9 cellular contexts compared by ENCODE assay signal in the genomic region with DNA sequence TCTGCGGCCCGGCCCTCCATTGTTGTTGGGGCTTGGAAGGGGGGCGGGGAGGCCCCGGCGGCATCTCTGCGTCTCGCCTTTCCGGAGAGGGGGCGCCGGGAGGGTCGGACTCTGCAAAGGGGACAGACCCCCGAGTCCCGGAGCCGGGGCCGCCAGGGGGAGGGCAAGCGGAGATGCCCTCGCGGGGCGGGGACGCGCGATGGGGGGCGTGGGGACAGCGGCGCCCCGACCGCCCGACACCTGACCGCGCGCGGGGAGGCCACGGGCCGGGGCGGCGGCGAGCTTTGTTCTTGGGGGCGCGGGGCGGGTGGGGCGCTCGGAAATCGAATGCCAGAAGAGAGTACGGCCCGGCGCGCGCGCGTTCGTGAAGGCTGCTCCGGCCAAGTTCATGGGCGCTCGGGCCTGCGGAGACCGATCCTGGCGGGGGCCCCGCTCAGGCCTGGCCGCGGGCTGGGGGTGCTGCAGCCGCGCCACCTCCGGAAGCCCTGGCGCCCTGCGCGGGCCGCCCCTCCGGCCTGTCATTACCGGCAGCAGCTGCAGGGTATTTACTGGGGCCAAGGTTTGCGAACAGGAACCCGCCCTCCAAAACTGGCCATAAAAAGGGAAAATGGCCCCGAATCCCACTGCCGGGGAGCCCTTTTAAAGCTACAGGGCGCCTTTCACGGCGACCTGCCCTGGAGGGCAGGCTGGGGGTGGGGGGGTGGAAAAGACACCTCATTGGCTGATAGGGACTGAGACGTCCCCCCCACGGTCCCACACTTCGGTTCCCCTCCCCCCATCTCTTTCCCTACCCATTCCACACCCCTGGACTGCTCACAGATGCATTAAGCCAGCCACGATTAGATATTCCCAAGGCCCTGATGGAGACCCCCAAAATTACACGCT. TPM values are rescaled to one million over a fixed set of nuclear protein-coding genes. Genes with fewer than 3 reads are reported as not detected.
DNase-seq lines count a peak whose midpoint lies in the region; ATAC-seq and TF ChIP-seq lines count a peak whose summit lies in the region.
"Had no signal": no experiment of that assay in that cellular context is flagged by ENCODE, and none has a peak within 500 bp of the region (broad histone marks: within the 10 kb centered on the region; RNA-seq: fewer than 3 reads in every experiment).

No MANE protein-coding gene starts in this region.

- no TSS peak for BruUV-seq in Caco-2 (replicated peaks; lab: Mats Ljungman, UMichigan)

- no peaks in the 10 kb centered on the region for H3K9me3 Mint-ChIP-seq in Caco-2 (ENCODE audit: unreplicated experiment)
- H3K9me3 Mint-ChIP-seq in central memory CD8-positive, alpha-beta T cell: no peaks in the 10 kb centered on the region

- peak overlapping the region; percentile 78 for H3K4me3 Mint-ChIP-seq in Caco-2 (ENCODE audit: unreplicated experiment)
- peak overlapping the region; percentile 70 for H3K4me3 Mint-ChIP-seq in central memory CD8-positive, alpha-beta T cell

- intact Hi-C loops in Caco-2 (cut with micrococcal nuclease; ENCODE audit: unreplicated experiment): no loop called here

- no peak for TF ChIP-seq CTCF in Caco-2 (IDR thresholded peaks at IDR 0.05; ENCODE audit: insufficient read depth in 1 of 2, low read depth in 1 of 2, low read length in 1 of 2, severe bottlenecking in 1 of 2, unreplicated experiment in 1 of 2)

- H3K4me1 Mint-ChIP-seq in Caco-2 (ENCODE audit: low read depth, unreplicated experiment): peaks cover 15% of the 10 kb centered on the region
- H3K4me1 Mint-ChIP-seq in central memory CD8-positive, alpha-beta T cell: peaks cover 47% of the 10 kb centered on the region

- ATAC-seq in central memory CD8-positive, alpha-beta T cell (replicated peaks; ENCODE audit: extremely low read depth, poor library complexity, severe bottlenecking): no peak
- no peak for ATAC-seq in HG03520 (IDR thresholded peaks at IDR 0.05; ENCODE audit: unreplicated experiment)
- no peak for ATAC-seq in GM19395 (IDR thresholded peaks at IDR 0.05; ENCODE audit: unreplicated experiment)
- no peak for ATAC-seq in HG03354 (IDR thresholded peaks at IDR 0.05; ENCODE audit: poor library complexity, severe bottlenecking, unreplicated experiment)

- POLR2A ChIA-PET in Caco-2 (lab: Charles Lee): interaction anchor here (0.6 to 0.7 kb wide), 3 partner anchors 53 to 159 kb away, joined by 3 to 8 read pairs (median 3); no protein-coding TSS in a partner anchor

- H3K9me3 ChIP-seq in Caco-2 (no peaks in the 10 kb centered on the region), mucosa of rectum (ENCODE audit: control insufficient read depth in 2 of 2, low read length in 2 of 2) (no peaks in the 10 kb centered on the region)

- H3K4me3 ChIP-seq in Caco-2 (ENCODE audit: low read depth, low read length) (peak overlapping the region; percentile 60), mucosa of rectum (ENCODE audit: low read length in 2 of 2) (peak overlapping the region; percentile 62)
- H3K4me3 ChIP-seq in Jurkat, Clone E6-1 (ENCODE audit: low read length): peak overlapping the region; percentile 58

- H3K4me1 ChIP-seq in Caco-2 (peaks cover 13% of the 10 kb centered on the region), mucosa of rectum (ENCODE audit: control insufficient read depth in 2 of 2, insufficient read depth in 2 of 2, low read length in 2 of 2) (peaks cover 7 to 15% of the 10 kb centered on the region in 2 donors)

- H3K36me3 Mint-ChIP-seq in Caco-2 (ENCODE audit: insufficient read depth, unreplicated experiment): peaks cover 8% of the 10 kb centered on the region
- peaks cover 18% of the 10 kb centered on the region for H3K36me3 Mint-ChIP-seq in central memory CD8-positive, alpha-beta T cell (ENCODE audit: insufficient read depth)

- H3K9ac ChIP-seq in mucosa of rectum (ENCODE audit: low read depth in 1 of 2, low read length in 2 of 2): peak overlapping the region; percentile 44 to 75

- H3K27ac ChIP-seq in mucosa of rectum (ENCODE audit: low read depth in 2 of 2, low read length in 2 of 2): no peak overlapping the region

- no peak overlapping the region for H3K27ac Mint-ChIP-seq in Caco-2 (ENCODE audit: unreplicated experiment)
- no peak overlapping the region for H3K27ac Mint-ChIP-seq in central memory CD8-positive, alpha-beta T cell (ENCODE audit: low read depth)

- CTCF ChIA-PET in Caco-2 (lab: Charles Lee): interaction anchor here (0.6 to 0.7 kb wide), 3 partner anchors 13 to 607 kb away, joined by 3 to 4 read pairs (median 3); no protein-coding TSS in a partner anchor

- peaks cover 6% of the 10 kb centered on the region for H3K27me3 Mint-ChIP-seq in Caco-2 (ENCODE audit: insufficient read depth, unreplicated experiment)
- peaks cover 67% of the 10 kb centered on the region for H3K27me3 Mint-ChIP-seq in central memory CD8-positive, alpha-beta T cell

- DNase-seq in Caco-2: no peak
- no peak for DNase-seq in Jurkat, Clone E6-1 (ENCODE audit: low read depth, low spot score)
- no peak for DNase-seq in central memory CD8-positive, alpha-beta T cell (ENCODE audit: low spot score in 2 of 2)
- no peak for DNase-seq in NCI-H526 (lab: John Stamatoyannopoulos, UW)

- H3K36me3 ChIP-seq in Caco-2 (ENCODE audit: control insufficient read depth, insufficient read depth, low read length) (no peaks in the 10 kb centered on the region), mucosa of rectum (ENCODE audit: control insufficient read depth in 2 of 2, insufficient read depth in 2 of 2, low read length in 2 of 2) (no peaks in the 10 kb centered on the region)

- H3K27me3 ChIP-seq in Caco-2 (replicated peaks; ENCODE audit: control insufficient read depth, insufficient read depth, low read length) (no peaks in the 10 kb centered on the region), mucosa of rectum (ENCODE audit: control insufficient read depth in 2 of 2, insufficient read depth in 2 of 2, low read length in 2 of 2) (peaks cover 3 to 4% of the 10 kb centered on the region in 2 donors)

RNA-seq across cellular contexts. Expression of a gene that starts 11.1 kb away (rescaled TPM):
- not detected in 2 replicates for total RNA-seq in Caco-2 (2022)
- 1.5 TPM for polyA plus RNA-seq in Jurkat, Clone E6-1 (2012; ENCODE audit: insufficient read depth, insufficient read length)
- total RNA-seq: NCI-H460 had no signal

RNA-seq across cellular contexts. Expression of a gene that starts 40.1 kb away (rescaled TPM):
- 17.3 and 17.4 TPM in 2 replicates for total RNA-seq in Caco-2 (2022)
- 12.5 TPM for polyA plus RNA-seq in Jurkat, Clone E6-1 (2012; ENCODE audit: insufficient read depth, insufficient read length)

RNA-seq across cellular contexts. Expression of a gene that starts 40.2 kb away (rescaled TPM):
- 48.2 and 49.4 TPM in 2 replicates for total RNA-seq in Caco-2 (2022)
- 42.3 TPM for polyA plus RNA-seq in Jurkat, Clone E6-1 (2012; ENCODE audit: insufficient read depth, insufficient read length)
